ENCODE assay signal across 1 cellular context in the genomic region with DNA sequence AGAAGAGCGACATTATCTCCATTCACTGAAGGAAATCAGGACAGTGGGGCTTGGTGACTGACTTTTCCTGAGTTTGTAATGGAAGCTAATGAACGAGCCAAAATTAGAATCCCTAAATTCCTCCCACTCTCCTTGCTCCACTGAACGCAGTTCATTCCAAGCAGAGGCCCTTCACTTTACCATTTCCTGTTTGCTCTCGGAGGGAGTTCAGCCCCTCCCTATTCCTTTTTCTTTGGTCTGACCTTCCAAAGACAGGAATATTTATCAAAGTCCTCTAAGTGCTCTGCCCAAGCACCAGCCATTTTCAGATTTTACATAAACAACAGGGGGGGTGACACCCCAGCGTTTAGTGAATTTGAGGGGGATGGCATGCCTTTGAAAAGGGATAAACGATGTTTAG.
TF ChIP-seq lines count a peak whose summit lies in the region.

No MANE protein-coding gene starts in this region.

TF ChIP-seq in GM23338, 12 proteins besides CTCF, POLR2A, EP300 and RAD21 (continued from another document):
- TF ChIP-seq, protein P1, sequence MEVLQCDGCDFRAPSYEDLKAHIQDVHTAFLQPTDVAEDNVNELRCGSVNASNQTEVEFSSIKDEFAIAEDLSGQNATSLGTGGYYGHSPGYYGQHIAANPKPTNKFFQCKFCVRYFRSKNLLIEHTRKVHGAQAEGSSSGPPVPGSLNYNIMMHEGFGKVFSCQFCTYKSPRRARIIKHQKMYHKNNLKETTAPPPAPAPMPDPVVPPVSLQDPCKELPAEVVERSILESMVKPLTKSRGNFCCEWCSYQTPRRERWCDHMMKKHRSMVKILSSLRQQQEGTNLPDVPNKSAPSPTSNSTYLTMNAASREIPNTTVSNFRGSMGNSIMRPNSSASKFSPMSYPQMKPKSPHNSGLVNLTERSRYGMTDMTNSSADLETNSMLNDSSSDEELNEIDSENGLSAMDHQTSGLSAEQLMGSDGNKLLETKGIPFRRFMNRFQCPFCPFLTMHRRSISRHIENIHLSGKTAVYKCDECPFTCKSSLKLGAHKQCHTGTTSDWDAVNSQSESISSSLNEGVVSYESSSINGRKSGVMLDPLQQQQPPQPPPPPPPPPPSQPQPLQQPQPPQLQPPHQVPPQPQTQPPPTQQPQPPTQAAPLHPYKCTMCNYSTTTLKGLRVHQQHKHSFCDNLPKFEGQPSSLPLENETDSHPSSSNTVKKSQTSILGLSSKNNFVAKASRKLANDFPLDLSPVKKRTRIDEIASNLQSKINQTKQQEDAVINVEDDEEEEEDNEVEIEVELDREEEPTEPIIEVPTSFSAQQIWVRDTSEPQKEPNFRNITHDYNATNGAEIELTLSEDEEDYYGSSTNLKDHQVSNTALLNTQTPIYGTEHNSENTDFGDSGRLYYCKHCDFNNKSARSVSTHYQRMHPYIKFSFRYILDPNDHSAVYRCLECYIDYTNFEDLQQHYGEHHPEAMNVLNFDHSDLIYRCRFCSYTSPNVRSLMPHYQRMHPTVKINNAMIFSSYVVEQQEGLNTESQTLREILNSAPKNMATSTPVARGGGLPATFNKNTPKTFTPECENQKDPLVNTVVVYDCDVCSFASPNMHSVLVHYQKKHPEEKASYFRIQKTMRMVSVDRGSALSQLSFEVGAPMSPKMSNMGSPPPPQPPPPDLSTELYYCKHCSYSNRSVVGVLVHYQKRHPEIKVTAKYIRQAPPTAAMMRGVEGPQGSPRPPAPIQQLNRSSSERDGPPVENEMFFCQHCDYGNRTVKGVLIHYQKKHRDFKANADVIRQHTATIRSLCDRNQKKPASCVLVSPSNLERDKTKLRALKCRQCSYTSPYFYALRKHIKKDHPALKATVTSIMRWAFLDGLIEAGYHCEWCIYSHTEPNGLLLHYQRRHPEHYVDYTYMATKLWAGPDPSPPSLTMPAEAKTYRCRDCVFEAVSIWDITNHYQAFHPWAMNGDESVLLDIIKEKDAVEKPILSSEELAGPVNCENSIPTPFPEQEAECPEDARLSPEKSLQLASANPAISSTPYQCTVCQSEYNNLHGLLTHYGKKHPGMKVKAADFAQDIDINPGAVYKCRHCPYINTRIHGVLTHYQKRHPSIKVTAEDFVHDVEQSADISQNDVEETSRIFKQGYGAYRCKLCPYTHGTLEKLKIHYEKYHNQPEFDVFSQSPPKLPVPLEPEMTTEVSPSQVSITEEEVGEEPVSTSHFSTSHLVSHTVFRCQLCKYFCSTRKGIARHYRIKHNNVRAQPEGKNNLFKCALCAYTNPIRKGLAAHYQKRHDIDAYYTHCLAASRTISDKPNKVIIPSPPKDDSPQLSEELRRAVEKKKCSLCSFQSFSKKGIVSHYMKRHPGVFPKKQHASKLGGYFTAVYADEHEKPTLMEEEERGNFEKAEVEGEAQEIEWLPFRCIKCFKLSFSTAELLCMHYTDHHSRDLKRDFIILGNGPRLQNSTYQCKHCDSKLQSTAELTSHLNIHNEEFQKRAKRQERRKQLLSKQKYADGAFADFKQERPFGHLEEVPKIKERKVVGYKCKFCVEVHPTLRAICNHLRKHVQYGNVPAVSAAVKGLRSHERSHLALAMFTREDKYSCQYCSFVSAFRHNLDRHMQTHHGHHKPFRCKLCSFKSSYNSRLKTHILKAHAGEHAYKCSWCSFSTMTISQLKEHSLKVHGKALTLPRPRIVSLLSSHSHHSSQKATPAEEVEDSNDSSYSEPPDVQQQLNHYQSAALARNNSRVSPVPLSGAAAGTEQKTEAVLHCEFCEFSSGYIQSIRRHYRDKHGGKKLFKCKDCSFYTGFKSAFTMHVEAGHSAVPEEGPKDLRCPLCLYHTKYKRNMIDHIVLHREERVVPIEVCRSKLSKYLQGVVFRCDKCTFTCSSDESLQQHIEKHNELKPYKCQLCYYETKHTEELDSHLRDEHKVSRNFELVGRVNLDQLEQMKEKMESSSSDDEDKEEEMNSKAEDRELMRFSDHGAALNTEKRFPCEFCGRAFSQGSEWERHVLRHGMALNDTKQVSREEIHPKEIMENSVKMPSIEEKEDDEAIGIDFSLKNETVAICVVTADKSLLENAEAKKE (CRISPR knock-in tag; IDR thresholded peaks at IDR 0.05): no peak
- TF ChIP-seq ZNF331 (CRISPR knock-in tag; IDR thresholded peaks at IDR 0.05; ENCODE audit: low read depth): no peak
- TF ChIP-seq JUNB (IDR thresholded peaks at IDR 0.05; ENCODE audit: unreplicated experiment): no peak
